Comparison of ENCODE assay signal across 1 cellular context in the genomic region with DNA sequence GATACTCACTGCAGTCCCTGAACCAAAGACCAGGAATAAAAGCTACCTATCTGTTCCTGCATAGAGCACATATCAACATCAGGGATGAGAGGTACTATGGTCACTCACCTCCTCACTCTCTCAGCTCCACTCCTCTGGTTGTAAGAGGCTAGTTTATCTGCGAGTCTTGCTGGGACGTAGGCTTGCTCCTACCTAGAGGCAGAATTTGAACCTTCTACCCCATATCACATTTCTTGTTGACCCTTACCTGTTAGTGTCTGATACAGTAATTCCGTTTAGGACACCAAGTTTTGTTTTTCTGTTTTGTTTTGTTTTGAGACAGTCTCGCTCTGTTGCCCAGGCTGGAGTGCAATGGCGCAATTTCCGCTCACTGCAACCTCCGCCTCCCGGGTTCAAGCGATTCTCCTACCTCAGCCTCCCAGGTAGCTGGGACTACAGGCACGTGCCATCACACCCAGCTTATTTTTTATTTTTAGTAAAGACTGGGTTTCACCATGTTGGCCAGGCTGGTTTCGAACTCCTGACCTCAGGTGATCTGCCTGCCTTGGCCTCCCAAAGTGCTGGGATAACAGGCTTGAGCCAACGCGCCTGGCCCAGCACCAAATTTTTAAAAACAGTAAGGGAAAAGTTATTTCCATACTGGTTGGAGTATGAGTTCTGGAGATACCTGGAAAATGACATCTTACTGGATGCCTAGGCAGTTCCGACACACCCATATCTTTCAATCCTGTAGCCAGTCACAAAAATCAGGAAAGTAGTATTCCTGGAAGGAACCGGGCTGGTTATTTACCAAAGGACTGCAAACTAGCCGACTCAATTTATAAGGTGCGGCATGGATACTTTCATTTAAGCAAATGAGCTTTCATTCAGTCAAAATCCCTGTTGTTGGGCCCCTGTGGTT.
TF ChIP-seq lines count a peak whose summit lies in the region.

No MANE protein-coding gene starts in this region.

TF ChIP-seq in HCT116, 20 proteins besides CTCF, POLR2A, EP300 and RAD21 (continued from another document):
- TF ChIP-seq, protein P1, sequence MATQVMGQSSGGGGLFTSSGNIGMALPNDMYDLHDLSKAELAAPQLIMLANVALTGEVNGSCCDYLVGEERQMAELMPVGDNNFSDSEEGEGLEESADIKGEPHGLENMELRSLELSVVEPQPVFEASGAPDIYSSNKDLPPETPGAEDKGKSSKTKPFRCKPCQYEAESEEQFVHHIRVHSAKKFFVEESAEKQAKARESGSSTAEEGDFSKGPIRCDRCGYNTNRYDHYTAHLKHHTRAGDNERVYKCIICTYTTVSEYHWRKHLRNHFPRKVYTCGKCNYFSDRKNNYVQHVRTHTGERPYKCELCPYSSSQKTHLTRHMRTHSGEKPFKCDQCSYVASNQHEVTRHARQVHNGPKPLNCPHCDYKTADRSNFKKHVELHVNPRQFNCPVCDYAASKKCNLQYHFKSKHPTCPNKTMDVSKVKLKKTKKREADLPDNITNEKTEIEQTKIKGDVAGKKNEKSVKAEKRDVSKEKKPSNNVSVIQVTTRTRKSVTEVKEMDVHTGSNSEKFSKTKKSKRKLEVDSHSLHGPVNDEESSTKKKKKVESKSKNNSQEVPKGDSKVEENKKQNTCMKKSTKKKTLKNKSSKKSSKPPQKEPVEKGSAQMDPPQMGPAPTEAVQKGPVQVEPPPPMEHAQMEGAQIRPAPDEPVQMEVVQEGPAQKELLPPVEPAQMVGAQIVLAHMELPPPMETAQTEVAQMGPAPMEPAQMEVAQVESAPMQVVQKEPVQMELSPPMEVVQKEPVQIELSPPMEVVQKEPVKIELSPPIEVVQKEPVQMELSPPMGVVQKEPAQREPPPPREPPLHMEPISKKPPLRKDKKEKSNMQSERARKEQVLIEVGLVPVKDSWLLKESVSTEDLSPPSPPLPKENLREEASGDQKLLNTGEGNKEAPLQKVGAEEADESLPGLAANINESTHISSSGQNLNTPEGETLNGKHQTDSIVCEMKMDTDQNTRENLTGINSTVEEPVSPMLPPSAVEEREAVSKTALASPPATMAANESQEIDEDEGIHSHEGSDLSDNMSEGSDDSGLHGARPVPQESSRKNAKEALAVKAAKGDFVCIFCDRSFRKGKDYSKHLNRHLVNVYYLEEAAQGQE (IDR thresholded peaks at IDR 0.05; ENCODE audit: low read depth), result no peak
- TF ChIP-seq SRF (IDR thresholded peaks at IDR 0.05; ENCODE audit: low read depth) (no peak), CBX3 (IDR thresholded peaks at IDR 0.05; ENCODE audit: low read depth) (no peak), YY1 (IDR thresholded peaks at IDR 0.05; ENCODE audit: extremely low read depth, insufficient replicate concordance, low read depth, low read length) (no peak)
